In genomic region chr6:137927777-137928218, GRCh38 we compare ENCODE assay signal across 9 cellular contexts.
DNase-seq lines count a peak whose midpoint lies in the region; ATAC-seq, FAIRE-seq and TF ChIP-seq lines count a peak whose summit lies in the region.
"Had no signal": no experiment of that assay in that cellular context is flagged by ENCODE, and none has a peak within 500 bp of the region (broad histone marks: within the 10 kb centered on the region; RNA-seq: fewer than 3 reads in every experiment).

No MANE protein-coding gene starts in this region.

- H3K9me3 ChIP-seq in small intestine (ENCODE audit: control insufficient read depth, low read depth) (no peaks in the 10 kb centered on the region), gastrocnemius medialis (no peaks in the 10 kb centered on the region)

- no peak for FAIRE-seq in small intestine (lab: Jason Lieb, UNC)

- no peaks in the 10 kb centered on the region for H3K36me3 ChIP-seq in small intestine (ENCODE audit: control insufficient read depth in 2 of 2, insufficient read depth in 2 of 2, low read length in 2 of 2)
- no peaks in the 10 kb centered on the region for H3K36me3 ChIP-seq in gastrocnemius medialis

- peak overlapping the region in 1 of 2 donors; percentile 22 for H3K27ac ChIP-seq in small intestine (ENCODE audit: low read depth in 1 of 2, low read length in 1 of 2)
- H3K27ac ChIP-seq in gastrocnemius medialis = no peak overlapping the region
- H3K27ac ChIP-seq: 22Rv1 had no signal

- H3K27me3 ChIP-seq in small intestine (ENCODE audit: control insufficient read depth in 2 of 2, insufficient read depth in 2 of 2, low read length in 2 of 2) (no peaks in the 10 kb centered on the region), gastrocnemius medialis (no peaks in the 10 kb centered on the region)

- H3K4me3 ChIP-seq in small intestine (ENCODE audit: low read depth in 1 of 2, low read length in 2 of 2) (no peak overlapping the region), gastrocnemius medialis (no peak overlapping the region)

- WGBS in small intestine, 3 donors = 30 to 59% (median 42%) methylated on average over 8 of the region's 8 CpGs

- DNase-seq in DMS 273 (lab: John Stamatoyannopoulos, UW; ENCODE audit: unreplicated experiment) (peak; percentile 27), DMS 273 treated with DMSO at 0.1 percent for 48 hours (lab: John Stamatoyannopoulos, UW) (no peak), SIG-M5 treated with dmso at 0.1 percent for 504 hours (lab: John Stamatoyannopoulos, UW; ENCODE audit: unreplicated experiment) (peak; percentile 94), small intestine (peak; percentile 19), GM19238 (ENCODE audit: insufficient read length, low spot score) (no peak), gastrocnemius medialis (no peak)
- DNase-seq in activated naive CD4-positive, alpha-beta T cell treated with Interleukin-2 at 50 U/mL for 16 hours = peak; percentile 83

- intact Hi-C loops in gastrocnemius medialis (cut with DNase I; ENCODE audit: low total_unique reads) = no loop called here

- TF ChIP-seq POLR2A in gastrocnemius medialis (IDR thresholded peaks at IDR 0.05) = no peak

- ATAC-seq in HG02981 (IDR thresholded peaks at IDR 0.05; ENCODE audit: unreplicated experiment) (peak; percentile 86), gastrocnemius medialis (no peak)

- no peak for TF ChIP-seq CTCF in gastrocnemius medialis (IDR thresholded peaks at IDR 0.05 in 4 of 5, conservative IDR thresholded peaks at IDR 0.05 in 1 of 5)

- in situ Hi-C loops in gastrocnemius medialis (cut with MboI; ENCODE audit: low sequenced_read_pairs in 4 of 4) = no loop called here

- no peaks in the 10 kb centered on the region for H3K4me1 ChIP-seq in small intestine (ENCODE audit: control insufficient read depth in 2 of 2, insufficient read depth in 1 of 2, low read depth in 1 of 2, low read length in 1 of 2)
- peaks cover 21 to 26% of the 10 kb centered on the region in 2 donors for H3K4me1 ChIP-seq in gastrocnemius medialis

Comparison
In these comparisons a context has a peak if more than half of its experiments do, and no peak if none do; other contexts are left out.
1. DNase-seq: peak in DMS 273 (single experiment), SIG-M5 treated with dmso at 0.1 percent for 504 hours (single experiment), activated naive CD4-positive, alpha-beta T cell treated with Interleukin-2 at 50 U/mL for 16 hours (single experiment) and small intestine (single experiment); none in DMS 273 treated with DMSO at 0.1 percent for 48 hours (single experiment), GM19238 (single experiment) and gastrocnemius medialis (0 of 2).